ENCODE assay signal across 17 cellular contexts in the genomic region with DNA sequence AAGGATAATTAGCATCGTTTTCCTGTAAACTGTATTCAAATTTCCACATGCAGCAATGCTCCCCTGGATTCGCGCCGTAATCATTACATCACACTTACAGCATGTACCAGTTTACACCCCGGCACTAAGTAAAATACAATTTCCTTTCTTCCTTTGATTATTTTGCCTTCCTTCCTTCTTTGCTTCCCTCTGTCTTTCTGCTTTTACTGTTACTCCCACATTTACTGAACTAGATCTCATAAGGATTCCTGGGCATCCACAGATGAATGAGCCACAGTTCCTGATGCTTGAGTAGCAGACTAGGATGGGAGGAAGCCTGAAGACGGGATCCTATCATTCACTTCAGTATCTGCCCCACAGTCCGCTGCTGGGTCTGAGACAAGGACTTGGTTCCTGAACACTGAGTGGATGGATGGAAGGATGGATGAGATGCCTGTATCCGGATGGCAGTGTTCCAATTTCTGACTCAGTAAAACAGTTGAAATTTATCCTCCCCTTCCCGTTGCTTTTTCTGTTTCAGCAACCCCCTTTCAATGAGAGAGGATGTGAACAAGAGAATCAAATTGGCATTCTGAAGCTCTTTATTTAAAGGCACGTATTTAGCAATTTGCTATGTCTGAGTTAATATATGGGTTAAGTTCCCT.
DNase-seq lines count a peak whose midpoint lies in the region; ATAC-seq and TF ChIP-seq lines count a peak whose summit lies in the region.
"Had no signal": no experiment of that assay in that cellular context is flagged by ENCODE, and none has a peak within 500 bp of the region (broad histone marks: within the 10 kb centered on the region; RNA-seq: fewer than 3 reads in every experiment).

No MANE protein-coding gene starts in this region.

- TF ChIP-seq CTCF in SK-N-SH (IDR thresholded peaks at IDR 0.05), result no peak
- no peak for TF ChIP-seq CTCF in choroid plexus epithelial cell (conservative IDR thresholded peaks at IDR 0.05; ENCODE audit: low read depth, low read length)
- TF ChIP-seq CTCF in mesothelial cell of epicardium (IDR thresholded peaks at IDR 0.05; ENCODE audit: unreplicated experiment), result no peak
- TF ChIP-seq CTCF in esophagus muscularis mucosa (IDR thresholded peaks at IDR 0.05), result no peak

- no peaks in the 10 kb centered on the region for H3K9me3 ChIP-seq in SK-N-SH
- H3K9me3 ChIP-seq in esophagus muscularis mucosa, result no peaks in the 10 kb centered on the region
- H3K9me3 ChIP-seq: thoracic aorta had no signal

- H3K36me3 ChIP-seq in SK-N-SH (replicated peaks in 1 of 2; ENCODE audit: control insufficient read depth in 1 of 2, insufficient read depth in 2 of 2, low read length in 1 of 2) (no peaks in the 10 kb centered on the region), esophagus muscularis mucosa (no peaks in the 10 kb centered on the region)
- H3K36me3 ChIP-seq: thoracic aorta had no signal

- H3K36me3 Mint-ChIP-seq in activated T-cell treated with anti-CD3 and anti-CD28 coated beads, Interleukin-2, amount 50 U/mL, for 72 hours (ENCODE audit: insufficient read depth in 2 of 2), result peaks cover 35 to 51% of the 10 kb centered on the region in 2 donors
- H3K36me3 Mint-ChIP-seq in stimulated activated naive B cell treated with anti-CD40 and anti-IgM and Interleukin-4, amounts not matched to agents 10 μg/mL and 1 μg/mL and 100 μg/mL, for 72 hours, result peaks cover 69 to 81% of the 10 kb centered on the region in 2 donors
- H3K36me3 Mint-ChIP-seq in mesothelial cell of epicardium, result peaks cover 5% of the 10 kb centered on the region
- H3K36me3 Mint-ChIP-seq: natural killer cell had no signal

- H3K9me3 Mint-ChIP-seq in activated T-cell treated with anti-CD3 and anti-CD28 coated beads, Interleukin-2, amount 50 U/mL, for 72 hours, result peaks cover 0 to 2% of the 10 kb centered on the region in 2 donors
- peaks cover 5 to 6% of the 10 kb centered on the region in 2 donors for H3K9me3 Mint-ChIP-seq in stimulated activated naive B cell treated with anti-CD40 and anti-IgM and Interleukin-4, amounts not matched to agents 10 μg/mL and 1 μg/mL and 100 μg/mL, for 72 hours
- H3K9me3 Mint-ChIP-seq in mesothelial cell of epicardium, result peaks cover 4% of the 10 kb centered on the region
- H3K9me3 Mint-ChIP-seq: natural killer cell, T-cell had no signal

- H3K9me2 ChIP-seq in SK-N-SH, result no peaks in the 10 kb centered on the region

- peak overlapping the region; percentile 50 to 62 for H3K4me3 Mint-ChIP-seq in activated T-cell treated with anti-CD3 and anti-CD28 coated beads, Interleukin-2, amount 50 U/mL, for 72 hours
- H3K4me3 Mint-ChIP-seq in stimulated activated naive B cell treated with anti-CD40 and anti-IgM and Interleukin-4, amounts not matched to agents 10 μg/mL and 1 μg/mL and 100 μg/mL, for 72 hours, result peak overlapping the region; percentile 46 to 48
- no peak overlapping the region for H3K4me3 Mint-ChIP-seq in mesothelial cell of epicardium
- H3K4me3 Mint-ChIP-seq: natural killer cell, T-cell had no signal

- H3K79me2 ChIP-seq in SK-N-SH (ENCODE audit: insufficient read depth), result no peaks in the 10 kb centered on the region

- no peaks in the 10 kb centered on the region for H4K20me1 ChIP-seq in SK-N-SH (ENCODE audit: insufficient read depth)

- peak overlapping the region; percentile 71 for H3K27ac Mint-ChIP-seq in activated T-cell treated with anti-CD3 and anti-CD28 coated beads, Interleukin-2, amount 50 U/mL, for 72 hours
- H3K27ac Mint-ChIP-seq in stimulated activated naive B cell treated with anti-CD40 and anti-IgM and Interleukin-4, amounts not matched to agents 10 μg/mL and 1 μg/mL and 100 μg/mL, for 72 hours, result peak overlapping the region; percentile 94
- no peak overlapping the region for H3K27ac Mint-ChIP-seq in mesothelial cell of epicardium
- H3K27ac Mint-ChIP-seq: natural killer cell had no signal

- H3K4me2 ChIP-seq in SK-N-SH, result peak overlapping the region; percentile 30; the same call in 1 of the 2 replicates
- H3K4me2 ChIP-seq: KMS-11 had no signal

- H3K4me1 Mint-ChIP-seq in activated T-cell treated with anti-CD3 and anti-CD28 coated beads, Interleukin-2, amount 50 U/mL, for 72 hours (ENCODE audit: low read depth), result peaks cover 93% of the 10 kb centered on the region
- peaks cover 70 to 93% of the 10 kb centered on the region in 2 donors for H3K4me1 Mint-ChIP-seq in stimulated activated naive B cell treated with anti-CD40 and anti-IgM and Interleukin-4, amounts not matched to agents 10 μg/mL and 1 μg/mL and 100 μg/mL, for 72 hours
- H3K4me1 Mint-ChIP-seq in mesothelial cell of epicardium, result peaks cover 14% of the 10 kb centered on the region

- WGBS in SK-N-SH (ENCODE audit: low lambda C conversion rate), result 61% methylated on average over 10 of the region's 10 CpGs
- 79% methylated on average over 10 of the region's 10 CpGs for whole genome bisulfite sequencing in esophagus muscularis mucosa

- H3K27me3 Mint-ChIP-seq in activated T-cell treated with anti-CD3 and anti-CD28 coated beads, Interleukin-2, amount 50 U/mL, for 72 hours (ENCODE audit: low read depth), result no peaks in the 10 kb centered on the region
- H3K27me3 Mint-ChIP-seq in stimulated activated naive B cell treated with anti-CD40 and anti-IgM and Interleukin-4, amounts not matched to agents 10 μg/mL and 1 μg/mL and 100 μg/mL, for 72 hours, result no peaks in the 10 kb centered on the region
- no peaks in the 10 kb centered on the region for H3K27me3 Mint-ChIP-seq in mesothelial cell of epicardium (ENCODE audit: low read depth)
- H3K27me3 Mint-ChIP-seq: T-cell had no signal

- peak in 1 of 2 experiments; percentile 47; a peak in 1 of 4 replicates for TF ChIP-seq EP300 in SK-N-SH (IDR thresholded peaks at IDR 0.05; ENCODE audit: borderline replicate concordance in 1 of 2, low read depth in 1 of 2, low read length in 1 of 2)
- TF ChIP-seq EP300 in esophagus muscularis mucosa (IDR thresholded peaks at IDR 0.05), result no peak

- DNase-seq in activated T-cell treated with anti-CD3 and anti-CD28 coated beads, Interleukin-2, amount 50 U/mL, for 72 hours, result no peak
- no peak for DNase-seq in activated T-cell treated with anti-CD3 and anti-CD28 coated beads, Interleukin-2, amount 50 U/mL, for 48 hours
- DNase-seq in SK-N-SH, result no peak
- peak; percentile 37 for DNase-seq in choroid plexus epithelial cell (ENCODE audit: low read depth)
- no peak for DNase-seq in stimulated activated naive B cell treated with anti-CD40 and anti-IgM and Interleukin-4, amounts not matched to agents 10 μg/mL and 1 μg/mL and 100 μg/mL, for 72 hours
- DNase-seq in NCI-H1417 (lab: John Stamatoyannopoulos, UW), result no peak
- no peak for DNase-seq in mesothelial cell of epicardium (ENCODE audit: low spot score in 2 of 2, unreplicated experiment in 2 of 2)
- no peak for DNase-seq in esophagus muscularis mucosa (ENCODE audit: extremely low spot score)
- DNase-seq: GOT3, natural killer cell, NCI-H1694, NCI-H82, RPMI8226, T-cell had no signal

- no peak overlapping the region for H3K9ac ChIP-seq in SK-N-SH
- H3K9ac ChIP-seq: KMS-11 had no signal

- H3K27ac ChIP-seq in SK-N-SH (ENCODE audit: low read depth in 2 of 2, low read length in 1 of 2) (peak overlapping the region in 1 of 2 experiments; percentile 37; a peak in 2 of 4 replicates), esophagus muscularis mucosa (replicated peaks in 1 of 4) (no peak overlapping the region)
- H3K27ac ChIP-seq: KMS-11, thoracic aorta had no signal

- H3K4me3 ChIP-seq in SK-N-SH (ENCODE audit: low read depth in 2 of 2, low read length in 1 of 2) (no peak overlapping the region), choroid plexus epithelial cell (ENCODE audit: low read depth, low read length) (no peak overlapping the region), esophagus muscularis mucosa (no peak overlapping the region)
- H3K4me3 ChIP-seq: thoracic aorta had no signal

- H3K27me3 ChIP-seq in SK-N-SH (ENCODE audit: insufficient read depth) (no peaks in the 10 kb centered on the region), esophagus muscularis mucosa (no peaks in the 10 kb centered on the region)

- no peak for TF ChIP-seq RAD21 in SK-N-SH (IDR thresholded peaks at IDR 0.05; ENCODE audit: low read length)

- ATAC-seq in activated T-cell treated with anti-CD3 and anti-CD28 coated beads, Interleukin-2, amount 50 U/mL, for 72 hours (replicated peaks in 1 of 2), result no peak
- no peak for ATAC-seq in stimulated activated naive B cell treated with anti-CD40 and anti-IgM and Interleukin-4, amounts not matched to agents 10 μg/mL and 1 μg/mL and 100 μg/mL, for 72 hours (replicated peaks)
- ATAC-seq: left lobe of liver, natural killer cell, T-cell had no signal

- intact Hi-C loops in esophagus muscularis mucosa (cut with DNase I), result no loop called here

- POLR2A ChIA-PET in SK-N-SH (lab: Yijun Ruan, JAX), result no interaction called here

- H3F3A ChIP-seq in SK-N-SH (replicated peaks; ENCODE audit: insufficient read depth), result no peaks in the 10 kb centered on the region

- CTCF ChIA-PET in SK-N-SH (lab: Yijun Ruan, JAX), result no interaction called here

- H2AFZ ChIP-seq in SK-N-SH (ENCODE audit: low read depth), result no peak overlapping the region

- H3K4me1 ChIP-seq in SK-N-SH (ENCODE audit: control insufficient read depth in 1 of 2, insufficient read depth in 2 of 2, low read depth in 1 of 2, low read length in 1 of 2), result peaks cover 7 to 10% of the 10 kb centered on the region in 2 experiments; a peak in 2 of 4 replicates
- no peaks in the 10 kb centered on the region for H3K4me1 ChIP-seq in esophagus muscularis mucosa

- no peak for TF ChIP-seq POLR2A in esophagus muscularis mucosa (IDR thresholded peaks at IDR 0.05; ENCODE audit: low read depth)

TF ChIP-seq in SK-N-SH, 30 proteins besides CTCF, POLR2A, EP300 and RAD21:
- TF ChIP-seq NRF1 (IDR thresholded peaks at IDR 0.05; ENCODE audit: low read depth, low read length), result no peak
- TF ChIP-seq, protein P1, sequence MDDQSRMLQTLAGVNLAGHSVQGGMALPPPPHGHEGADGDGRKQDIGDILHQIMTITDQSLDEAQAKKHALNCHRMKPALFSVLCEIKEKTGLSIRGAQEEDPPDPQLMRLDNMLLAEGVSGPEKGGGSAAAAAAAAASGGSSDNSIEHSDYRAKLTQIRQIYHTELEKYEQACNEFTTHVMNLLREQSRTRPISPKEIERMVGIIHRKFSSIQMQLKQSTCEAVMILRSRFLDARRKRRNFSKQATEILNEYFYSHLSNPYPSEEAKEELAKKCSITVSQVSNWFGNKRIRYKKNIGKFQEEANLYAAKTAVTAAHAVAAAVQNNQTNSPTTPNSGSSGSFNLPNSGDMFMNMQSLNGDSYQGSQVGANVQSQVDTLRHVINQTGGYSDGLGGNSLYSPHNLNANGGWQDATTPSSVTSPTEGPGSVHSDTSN (IDR thresholded peaks at IDR 0.05), result peak; percentile 81
- TF ChIP-seq YY1 (IDR thresholded peaks at IDR 0.05; ENCODE audit: low read depth), result no peak
- TF ChIP-seq RFX5 (IDR thresholded peaks at IDR 0.05; ENCODE audit: low read length), result no peak
- TF ChIP-seq TCF12 (IDR thresholded peaks at IDR 0.05), result peak; percentile 44; the same call in 1 of the 2 replicates
- peak; percentile 7; the same call in 1 of the 2 replicates for TF ChIP-seq FOSL2 (IDR thresholded peaks at IDR 0.05; ENCODE audit: borderline replicate concordance, low read depth)
- TF ChIP-seq TEAD4 (IDR thresholded peaks at IDR 0.05; ENCODE audit: borderline replicate concordance, insufficient read depth), result no peak
- TF ChIP-seq NFIC (IDR thresholded peaks at IDR 0.05; ENCODE audit: borderline replicate concordance), result peak; percentile 79
- no peak for TF ChIP-seq GATA2 (CRISPR knock-in tag; IDR thresholded peaks at IDR 0.05)
- peak; percentile 44 for TF ChIP-seq JUND (IDR thresholded peaks at IDR 0.05)
